In the genomic region with DNA sequence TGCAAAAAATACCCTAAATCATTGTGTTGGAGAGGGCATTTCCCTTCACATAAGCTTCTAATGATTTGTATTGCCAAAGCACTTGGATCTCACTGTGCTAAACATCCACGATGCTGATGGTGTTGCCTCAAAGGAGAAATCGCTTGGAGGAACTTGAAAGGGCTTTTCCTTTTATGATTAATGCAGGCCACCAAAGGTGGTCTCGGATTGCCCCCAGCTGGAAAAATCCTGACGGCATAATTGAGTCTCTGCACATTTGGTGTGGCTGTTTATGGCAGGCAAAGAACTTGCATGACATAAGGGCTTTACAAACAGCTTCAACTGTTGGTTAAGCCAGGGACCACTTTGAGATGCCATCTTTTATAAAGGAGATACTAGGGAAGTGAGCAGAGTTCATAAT, we compare ENCODE assay signal across 22 cellular contexts.
"Had no signal": no experiment of that assay in that cellular context is flagged by ENCODE, and none has a peak within 500 bp of the region (broad histone marks: within the 10 kb centered on the region; RNA-seq: fewer than 3 reads in every experiment).

No MANE protein-coding gene starts in this region.

- H3K27me3 ChIP-seq: dorsolateral prefrontal cortex, esophagus muscularis mucosa, foreskin keratinocyte, gastroesophageal sphincter, heart left ventricle, hepatocyte had no signal

- H3K9me3 ChIP-seq: esophagus muscularis mucosa, gastroesophageal sphincter, heart left ventricle, left lung, lower lobe of right lung, mucosa of descending colon had no signal

- H3K27ac Mint-ChIP-seq: immature natural killer cell, mesothelial cell of epicardium had no signal

- DNase-seq: dermis blood vessel endothelial cell; dorsolateral prefrontal cortex; effector CD4-positive, alpha-beta T cell; effector memory CD4-positive, alpha-beta T cell; foreskin keratinocyte; heart left ventricle; hypothalamus; immature natural killer cell; islet precursor cell; kidney; kidney glomerular epithelial cell; left colon; left lung; left ventricle myocardium superior; lower lobe of right lung; mesenchymal stem cell; mucosa of descending colon had no signal

- H3K4me1 ChIP-seq: foreskin keratinocyte, gastroesophageal sphincter, left lung, lower lobe of right lung had no signal

- H3K4me3 ChIP-seq: coronary artery, dorsolateral prefrontal cortex, esophagus muscularis mucosa, gastroesophageal sphincter, heart left ventricle, hepatocyte, left lung, lower lobe of right lung, mucosa of descending colon had no signal

- H3K4me3 Mint-ChIP-seq: immature natural killer cell, mesothelial cell of epicardium had no signal

- H3K79me2 ChIP-seq: hepatocyte had no signal

- H3K4me1 Mint-ChIP-seq: immature natural killer cell had no signal

- H3K36me3 Mint-ChIP-seq: immature natural killer cell had no signal

- H2AFZ ChIP-seq: hepatocyte had no signal

- H3K27ac ChIP-seq: coronary artery, dorsolateral prefrontal cortex, esophagus muscularis mucosa, foreskin keratinocyte, gastroesophageal sphincter, hepatocyte, left lung, lower lobe of right lung had no signal

- H3K9me3 Mint-ChIP-seq: mesothelial cell of epicardium had no signal

- ATAC-seq: foreskin keratinocyte, gastroesophageal sphincter, heart left ventricle, left lung, left ventricle myocardium superior, lower lobe of right lung had no signal

- H3K4me2 ChIP-seq: hepatocyte had no signal
